In the genomic region with DNA sequence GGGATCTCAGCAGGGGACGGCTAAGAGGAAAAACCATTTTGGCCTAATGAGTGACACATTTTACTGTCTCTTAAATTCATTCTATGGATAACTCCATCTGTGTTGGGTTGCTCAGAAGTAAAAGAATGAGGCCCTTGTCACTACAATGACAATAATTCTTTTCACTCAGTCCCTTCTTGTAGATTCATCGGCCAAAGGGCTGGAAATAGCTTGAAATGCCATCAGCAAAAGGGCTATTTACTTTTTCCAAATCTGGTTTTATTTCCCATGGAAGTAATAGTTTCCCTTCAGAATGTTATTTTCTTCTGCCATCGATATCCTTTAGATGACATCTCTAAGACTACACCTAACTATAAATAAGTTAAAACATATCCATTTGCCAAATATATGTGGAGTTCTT, we compare ENCODE assay signal across 28 cellular contexts. TPM values are rescaled to one million over a fixed set of nuclear protein-coding genes. Genes with fewer than 3 reads are reported as not detected.
"Had no signal": no experiment of that assay in that cellular context is flagged by ENCODE, and none has a peak within 500 bp of the region (broad histone marks: within the 10 kb centered on the region; RNA-seq: fewer than 3 reads in every experiment).

No MANE protein-coding gene starts in this region.

- H3K4me1 Mint-ChIP-seq: activated CD4-positive, alpha-beta T cell treated with anti-CD3 and anti-CD28 coated beads, Interleukin-2, amount 10 ng/mL, durations not matched to agents 24 days and 14 days; activated CD8-positive, alpha-beta memory T cell treated with anti-CD3 and anti-CD28 coated beads, Interleukin-2, amount 10 ng/mL, durations not matched to agents 7 days and 5 days; activated naive CD4-positive, alpha-beta T cell treated with anti-CD3 and anti-CD28 coated beads, Interleukin-2, amount 50 U/mL, for 24 hours had no signal

- H3K27me3 Mint-ChIP-seq: brain had no signal

- H3K4me3 ChIP-seq: esophagus squamous epithelium, heart right ventricle, lower lobe of right lung, neural progenitor cell, suprapubic skin, uterus had no signal

- H3K4me1 ChIP-seq: lower lobe of right lung had no signal

- H3K36me3 ChIP-seq: esophagus squamous epithelium, heart right ventricle, lower lobe of right lung, neural progenitor cell, suprapubic skin, uterus had no signal

- H3K27me3 ChIP-seq: esophagus squamous epithelium, heart right ventricle, neural progenitor cell, suprapubic skin, uterus had no signal

- H3K27ac ChIP-seq: esophagus squamous epithelium, heart right ventricle, lower lobe of right lung, neural progenitor cell, suprapubic skin, uterus, VCaP had no signal

- H3K27ac Mint-ChIP-seq: activated CD4-positive, alpha-beta T cell treated with anti-CD3 and anti-CD28 coated beads, Interleukin-2, amount 10 ng/mL, durations not matched to agents 24 days and 14 days; activated CD8-positive, alpha-beta memory T cell treated with anti-CD3 and anti-CD28 coated beads, Interleukin-2, amount 10 ng/mL, durations not matched to agents 7 days and 5 days; activated CD8-positive, alpha-beta T cell treated with anti-CD3 and anti-CD28 coated beads for 36 hours; activated naive CD4-positive, alpha-beta T cell treated with anti-CD3 and anti-CD28 coated beads, Interleukin-2, amount 50 U/mL, for 24 hours; effector memory CD8-positive, alpha-beta T cell; naive thymus-derived CD4-positive, alpha-beta T cell; neural progenitor cell; stimulated activated naive CD8-positive, alpha-beta T cell treated with anti-CD3 and anti-CD28 coated beads, Interleukin-15, Interleukin-2, amounts not matched to agents 100 ng/mL and 50 ng/mL, for 24 hours had no signal

- H3K9me3 ChIP-seq: esophagus squamous epithelium, heart right ventricle, lower lobe of right lung, suprapubic skin, uterus had no signal

- DNase-seq: activated CD4-positive, alpha-beta T cell treated with anti-CD3 and anti-CD28 coated beads, Interleukin-2, amount 10 ng/mL, durations not matched to agents 24 days and 14 days; activated CD8-positive, alpha-beta memory T cell treated with anti-CD3 and anti-CD28 coated beads, Interleukin-2, amount 10 ng/mL, durations not matched to agents 7 days and 5 days; activated CD8-positive, alpha-beta T cell treated with anti-CD3 and anti-CD28 coated beads for 36 hours; activated gamma-delta T cell treated with Interleukin-2 at 50 U/mL for 16 hours; activated T-cell treated with anti-CD3 and anti-CD28 coated beads for 4 hours; aorta; dermis blood vessel endothelial cell; effector memory CD8-positive, alpha-beta T cell; esophagus squamous epithelium; heart right ventricle; lower lobe of right lung; naive thymus-derived CD4-positive, alpha-beta T cell; right cardiac atrium; stimulated activated CD4-positive, alpha-beta T cell treated with anti-CD3 and anti-CD28 coated beads, Interleukin-12 subunit alpha, Interleukin-12 subunit beta, amount 100 ng/mL, for 4 hours; trophoblast cell; uterus had no signal

- H3K9me3 Mint-ChIP-seq: activated CD4-positive, alpha-beta T cell treated with anti-CD3 and anti-CD28 coated beads, Interleukin-2, amount 10 ng/mL, durations not matched to agents 24 days and 14 days; activated CD8-positive, alpha-beta T cell treated with anti-CD3 and anti-CD28 coated beads for 36 hours; activated naive CD4-positive, alpha-beta T cell treated with anti-CD3 and anti-CD28 coated beads, Interleukin-2, amount 50 U/mL, for 24 hours; effector memory CD8-positive, alpha-beta T cell; naive thymus-derived CD4-positive, alpha-beta T cell; neural progenitor cell; stimulated activated naive CD8-positive, alpha-beta T cell treated with anti-CD3 and anti-CD28 coated beads, Interleukin-15, Interleukin-2, amounts not matched to agents 100 ng/mL and 50 ng/mL, for 24 hours had no signal

- H3K36me3 Mint-ChIP-seq: activated CD8-positive, alpha-beta memory T cell treated with anti-CD3 and anti-CD28 coated beads, Interleukin-2, amount 10 ng/mL, durations not matched to agents 7 days and 5 days; activated naive CD4-positive, alpha-beta T cell treated with anti-CD3 and anti-CD28 coated beads, Interleukin-2, amount 50 U/mL, for 24 hours; brain; naive thymus-derived CD4-positive, alpha-beta T cell; neural progenitor cell had no signal

- ATAC-seq: activated CD4-positive, CD25-positive, alpha-beta regulatory T cell treated with anti-CD3 and anti-CD28 coated beads, Interleukin-2, amount 50 U/mL, for 24 hours; activated CD8-positive, alpha-beta memory T cell treated with anti-CD3 and anti-CD28 coated beads, Interleukin-2, amount 10 ng/mL, durations not matched to agents 7 days and 5 days; activated CD8-positive, alpha-beta T cell treated with anti-CD3 and anti-CD28 coated beads for 36 hours; effector memory CD8-positive, alpha-beta T cell; heart right ventricle; lower lobe of right lung; naive thymus-derived CD4-positive, alpha-beta T cell; right cardiac atrium had no signal

- H3K4me3 Mint-ChIP-seq: activated CD4-positive, alpha-beta T cell treated with anti-CD3 and anti-CD28 coated beads, Interleukin-2, amount 10 ng/mL, durations not matched to agents 24 days and 14 days; activated CD8-positive, alpha-beta memory T cell treated with anti-CD3 and anti-CD28 coated beads, Interleukin-2, amount 10 ng/mL, durations not matched to agents 7 days and 5 days; activated CD8-positive, alpha-beta T cell treated with anti-CD3 and anti-CD28 coated beads for 36 hours; activated naive CD4-positive, alpha-beta T cell treated with anti-CD3 and anti-CD28 coated beads, Interleukin-2, amount 50 U/mL, for 24 hours; brain; effector memory CD8-positive, alpha-beta T cell; naive thymus-derived CD4-positive, alpha-beta T cell; stimulated activated naive CD8-positive, alpha-beta T cell treated with anti-CD3 and anti-CD28 coated beads, Interleukin-15, Interleukin-2, amounts not matched to agents 100 ng/mL and 50 ng/mL, for 24 hours had no signal

RNA-seq across cellular contexts. Expression of a gene that starts 7.4 kb away (rescaled TPM):
- total RNA-seq: activated CD4-positive, alpha-beta T cell treated with anti-CD3 and anti-CD28 coated beads, Interleukin-2, amount 10 ng/mL, durations not matched to agents 24 days and 14 days; activated CD8-positive, alpha-beta memory T cell treated with anti-CD3 and anti-CD28 coated beads, Interleukin-2, amount 10 ng/mL, durations not matched to agents 7 days and 5 days; activated CD8-positive, alpha-beta T cell treated with anti-CD3 and anti-CD28 coated beads for 36 hours; aorta; cardiac septum; dermis blood vessel endothelial cell; esophagus squamous epithelium; heart right ventricle; lower lobe of right lung; mesenteric fat pad; naive thymus-derived CD4-positive, alpha-beta T cell; omental fat pad; posterior vena cava; right cardiac atrium; suprapubic skin; T-helper 2 cell treated with Interferon-gamma antibody and Interleukin-4, amounts not matched to agents 100 ng/mL and 5 ng/mL, for 36 hours; uterus had no signal

RNA-seq across cellular contexts. Expression of a gene that starts 40.8 kb away (rescaled TPM):
- total RNA-seq: activated CD4-positive, alpha-beta T cell treated with anti-CD3 and anti-CD28 coated beads, Interleukin-2, amount 10 ng/mL, durations not matched to agents 24 days and 14 days; activated CD8-positive, alpha-beta memory T cell treated with anti-CD3 and anti-CD28 coated beads, Interleukin-2, amount 10 ng/mL, durations not matched to agents 7 days and 5 days; activated CD8-positive, alpha-beta T cell treated with anti-CD3 and anti-CD28 coated beads for 36 hours; cardiac septum; dermis blood vessel endothelial cell; esophagus squamous epithelium; lower lobe of right lung; mesenteric fat pad; naive thymus-derived CD4-positive, alpha-beta T cell; omental fat pad; posterior vena cava; right cardiac atrium; suprapubic skin; T-helper 2 cell treated with Interferon-gamma antibody and Interleukin-4, amounts not matched to agents 100 ng/mL and 5 ng/mL, for 36 hours; uterus had no signal
